ENCODE assay signal across 2 cellular contexts in the genomic region with DNA sequence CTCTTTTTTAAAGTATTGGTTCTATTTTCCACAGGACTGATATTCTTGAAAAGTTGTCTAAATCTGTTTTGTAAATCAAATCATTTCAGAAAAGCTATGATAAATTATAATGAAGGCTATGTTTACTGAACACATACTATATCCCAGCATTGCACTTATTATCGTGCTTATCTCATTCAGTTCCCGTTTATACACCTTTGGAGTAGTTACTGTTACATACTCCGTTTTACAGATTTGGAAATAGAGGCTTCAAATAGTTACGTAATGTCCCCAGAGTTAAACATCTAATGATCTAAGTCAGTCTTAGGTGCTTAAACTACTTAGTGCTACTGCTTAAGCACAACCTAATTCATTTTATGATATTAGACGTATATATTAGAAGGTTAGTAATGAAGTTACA.
A peak's percentile ranks its signal among the peaks of the same experiment; 100 is the strongest.
TF ChIP-seq lines count a peak whose summit lies in the region.

No MANE protein-coding gene starts in this region.

TF ChIP-seq in K562, 482 proteins besides CTCF, POLR2A, EP300 and RAD21 (continues in another document):
- TF ChIP-seq ZC3H4 (CRISPR knock-in tag; IDR thresholded peaks at IDR 0.05; ENCODE audit: borderline replicate concordance) (no peak), DMBX1 (CRISPR knock-in tag; IDR thresholded peaks at IDR 0.05; ENCODE audit: borderline replicate concordance) (no peak), PCBP1 (IDR thresholded peaks at IDR 0.05; ENCODE audit: low read depth, low read length, poor library complexity, severe bottlenecking) (no peak), ZNF165 (CRISPR knock-in tag; IDR thresholded peaks at IDR 0.05; ENCODE audit: borderline replicate concordance) (no peak), CBX2 (IDR thresholded peaks at IDR 0.05; ENCODE audit: insufficient read depth, low read length, poor library complexity, severe bottlenecking) (no peak), SAFB2 (IDR thresholded peaks at IDR 0.05; ENCODE audit: borderline replicate concordance, low read depth, low read length, severe bottlenecking) (no peak), ETV6 (IDR thresholded peaks at IDR 0.05; ENCODE audit: borderline replicate concordance in 1 of 2, low read depth in 2 of 2, low read length in 1 of 2) (no peak), ETV6 (CRISPR knock-in tag; IDR thresholded peaks at IDR 0.05; ENCODE audit: borderline replicate concordance) (peak; percentile 75; the same call in 1 of the 2 replicates), POLR2G (IDR thresholded peaks at IDR 0.05; ENCODE audit: low read depth, low read length) (no peak), GATAD2B (IDR thresholded peaks at IDR 0.05; ENCODE audit: borderline replicate concordance) (0 out of 2 replicates have a peak, but pooled peaks have one; percentile 50)
- TF ChIP-seq, protein P1, sequence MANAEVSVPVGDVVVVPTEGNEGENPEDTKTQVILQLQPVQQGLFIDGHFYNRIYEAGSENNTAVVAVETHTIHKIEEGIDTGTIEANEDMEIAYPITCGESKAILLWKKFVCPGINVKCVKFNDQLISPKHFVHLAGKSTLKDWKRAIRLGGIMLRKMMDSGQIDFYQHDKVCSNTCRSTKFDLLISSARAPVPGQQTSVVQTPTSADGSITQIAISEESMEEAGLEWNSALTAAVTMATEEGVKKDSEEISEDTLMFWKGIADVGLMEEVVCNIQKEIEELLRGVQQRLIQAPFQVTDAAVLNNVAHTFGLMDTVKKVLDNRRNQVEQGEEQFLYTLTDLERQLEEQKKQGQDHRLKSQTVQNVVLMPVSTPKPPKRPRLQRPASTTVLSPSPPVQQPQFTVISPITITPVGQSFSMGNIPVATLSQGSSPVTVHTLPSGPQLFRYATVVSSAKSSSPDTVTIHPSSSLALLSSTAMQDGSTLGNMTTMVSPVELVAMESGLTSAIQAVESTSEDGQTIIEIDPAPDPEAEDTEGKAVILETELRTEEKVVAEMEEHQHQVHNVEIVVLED (CRISPR knock-in tag; IDR thresholded peaks at IDR 0.05), result no peak
- TF ChIP-seq, protein P2, sequence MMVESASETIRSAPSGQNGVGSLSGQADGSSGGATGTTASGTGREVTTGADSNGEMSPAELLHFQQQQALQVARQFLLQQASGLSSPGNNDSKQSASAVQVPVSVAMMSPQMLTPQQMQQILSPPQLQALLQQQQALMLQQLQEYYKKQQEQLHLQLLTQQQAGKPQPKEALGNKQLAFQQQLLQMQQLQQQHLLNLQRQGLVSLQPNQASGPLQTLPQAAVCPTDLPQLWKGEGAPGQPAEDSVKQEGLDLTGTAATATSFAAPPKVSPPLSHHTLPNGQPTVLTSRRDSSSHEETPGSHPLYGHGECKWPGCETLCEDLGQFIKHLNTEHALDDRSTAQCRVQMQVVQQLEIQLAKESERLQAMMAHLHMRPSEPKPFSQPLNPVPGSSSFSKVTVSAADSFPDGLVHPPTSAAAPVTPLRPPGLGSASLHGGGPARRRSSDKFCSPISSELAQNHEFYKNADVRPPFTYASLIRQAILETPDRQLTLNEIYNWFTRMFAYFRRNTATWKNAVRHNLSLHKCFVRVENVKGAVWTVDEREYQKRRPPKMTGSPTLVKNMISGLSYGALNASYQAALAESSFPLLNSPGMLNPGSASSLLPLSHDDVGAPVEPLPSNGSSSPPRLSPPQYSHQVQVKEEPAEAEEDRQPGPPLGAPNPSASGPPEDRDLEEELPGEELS (CRISPR knock-in tag; IDR thresholded peaks at IDR 0.05; ENCODE audit: borderline replicate concordance), result 0 out of 2 replicates have a peak, but pooled peaks have one; percentile 49

TF ChIP-seq in HepG2, 621 proteins besides CTCF, POLR2A, EP300 and RAD21:
- TF ChIP-seq ZNF317 (CRISPR knock-in tag; IDR thresholded peaks at IDR 0.05) (no peak), NONO (IDR thresholded peaks at IDR 0.05) (no peak), NONO (CRISPR knock-in tag; conservative IDR thresholded peaks at IDR 0.05) (no peak), SRSF9 (IDR thresholded peaks at IDR 0.05; ENCODE audit: borderline replicate concordance, insufficient read depth, low read depth, low read length, poor library complexity, severe bottlenecking) (no peak), MXD4 (CRISPR knock-in tag; IDR thresholded peaks at IDR 0.05) (no peak), ZNF136 (CRISPR knock-in tag; IDR thresholded peaks at IDR 0.05; ENCODE audit: low read depth) (no peak), ARID3A (IDR thresholded peaks at IDR 0.05; ENCODE audit: low read depth, low read length) (0 out of 2 replicates have a peak, but pooled peaks have one; percentile 0), ZNF747 (CRISPR knock-in tag; IDR thresholded peaks at IDR 0.05; ENCODE audit: borderline replicate concordance) (no peak), CEBPB (IDR thresholded peaks at IDR 0.05; ENCODE audit: borderline replicate concordance, low read depth, low read length) (0 out of 2 replicates have a peak, but pooled peaks have one; percentile 13)
TF ChIP-seq in HepG2: peak in this region for 2.
